ENCODE assay signal across 14 cellular contexts in the genomic region with DNA sequence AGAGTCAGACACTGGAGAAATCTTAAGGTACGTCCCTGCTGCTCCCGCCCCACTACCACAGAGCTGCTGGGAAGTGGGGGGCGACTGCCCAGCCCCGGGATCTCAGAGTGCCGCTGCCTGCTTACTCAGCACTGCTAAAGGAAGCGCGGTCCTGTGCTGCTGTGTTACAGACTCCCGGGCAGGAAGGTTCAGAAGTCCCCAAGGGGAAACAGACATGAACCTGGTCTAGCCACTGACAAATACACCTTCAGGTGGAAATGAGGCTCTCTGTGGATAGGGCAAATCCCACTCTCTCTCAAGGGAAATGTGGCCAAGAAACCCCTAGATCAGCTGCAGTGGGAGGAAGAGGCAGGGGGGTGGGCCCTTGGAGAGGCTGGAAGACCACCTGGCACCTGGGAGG. TPM values are rescaled to one million over a fixed set of nuclear protein-coding genes. Genes with fewer than 3 reads are reported as not detected.
A peak's percentile ranks its signal among the peaks of the same experiment; 100 is the strongest.
DNase-seq lines count a peak whose midpoint lies in the region; ATAC-seq, FAIRE-seq and TF ChIP-seq lines count a peak whose summit lies in the region.
"Had no signal": no experiment of that assay in that cellular context is flagged by ENCODE, and none has a peak within 500 bp of the region (broad histone marks: within the 10 kb centered on the region; RNA-seq: fewer than 3 reads in every experiment).

No MANE protein-coding gene starts in this region.

- H3K9me3 Mint-ChIP-seq in activated CD8-positive, alpha-beta T cell treated with anti-CD3 and anti-CD28 coated beads for 36 hours, result no peaks in the 10 kb centered on the region
- H3K9me3 Mint-ChIP-seq in activated CD8-positive, alpha-beta T cell treated with anti-CD3 and anti-CD28 coated beads, Interleukin-2, amount 10 ng/mL, durations not matched to agents 7 days and 5 days (ENCODE audit: insufficient read depth), result no peaks in the 10 kb centered on the region
- H3K9me3 Mint-ChIP-seq in stimulated activated memory B cell treated with anti-CD40 and anti-IgM and Interleukin-4, amounts not matched to agents 10 μg/mL and 1 μg/mL and 100 μg/mL, for 72 hours, result peaks cover 5% of the 10 kb centered on the region

- POLR2A ChIA-PET in activated CD8-positive, alpha-beta T cell treated with anti-CD3 and anti-CD28 coated beads for 36 hours (lab: Charles Lee), result no interaction called here
- POLR2A ChIA-PET in activated CD8-positive, alpha-beta T cell treated with anti-CD3 and anti-CD28 coated beads, Interleukin-2, amount 10 ng/mL, durations not matched to agents 7 days and 5 days (lab: Charles Lee), result interaction anchor here (0.6 kb wide), 1 partner anchor 115 kb away, joined by 4 read pairs; no protein-coding TSS in a partner anchor

- no peak for TF ChIP-seq CTCF in activated CD8-positive, alpha-beta T cell treated with anti-CD3 and anti-CD28 coated beads for 36 hours (IDR thresholded peaks at IDR 0.05)

- peaks cover 59% of the 10 kb centered on the region for H3K36me3 Mint-ChIP-seq in activated CD8-positive, alpha-beta T cell treated with anti-CD3 and anti-CD28 coated beads for 36 hours (ENCODE audit: low read depth)
- H3K36me3 Mint-ChIP-seq in activated CD8-positive, alpha-beta T cell treated with anti-CD3 and anti-CD28 coated beads, Interleukin-2, amount 10 ng/mL, durations not matched to agents 7 days and 5 days (ENCODE audit: low read depth), result peaks cover 44% of the 10 kb centered on the region
- peaks cover 72% of the 10 kb centered on the region for H3K36me3 Mint-ChIP-seq in stimulated activated memory B cell treated with anti-CD40 and anti-IgM and Interleukin-4, amounts not matched to agents 10 μg/mL and 1 μg/mL and 100 μg/mL, for 72 hours

- FAIRE-seq in HTR-8/SVneo (lab: Jason Lieb, UNC), result no peak
- FAIRE-seq: A549 had no signal

- DNase-seq in activated CD8-positive, alpha-beta T cell treated with anti-CD3 and anti-CD28 coated beads for 36 hours, result no peak
- DNase-seq in activated CD8-positive, alpha-beta T cell treated with anti-CD3 and anti-CD28 coated beads, Interleukin-2, amount 10 ng/mL, durations not matched to agents 7 days and 5 days, result no peak
- DNase-seq in NCI-H187 (lab: John Stamatoyannopoulos, UW) (no peak), T1000 (lab: John Stamatoyannopoulos, UW) (no peak), HTR-8/SVneo (ENCODE audit: insufficient read length, low spot score) (no peak)
- DNase-seq: colonic mucosa, GOT3, NCI-H1417 treated with DMSO at 0.1 percent for 48 hours, NCI-H524 treated with DMSO at 0.1 percent for 48 hours, testis had no signal

- no peaks in the 10 kb centered on the region for H3K27me3 Mint-ChIP-seq in activated CD8-positive, alpha-beta T cell treated with anti-CD3 and anti-CD28 coated beads for 36 hours
- H3K27me3 Mint-ChIP-seq in activated CD8-positive, alpha-beta T cell treated with anti-CD3 and anti-CD28 coated beads, Interleukin-2, amount 10 ng/mL, durations not matched to agents 7 days and 5 days (ENCODE audit: low read depth), result no peaks in the 10 kb centered on the region
- H3K27me3 Mint-ChIP-seq in stimulated activated memory B cell treated with anti-CD40 and anti-IgM and Interleukin-4, amounts not matched to agents 10 μg/mL and 1 μg/mL and 100 μg/mL, for 72 hours, result no peaks in the 10 kb centered on the region

- no peak overlapping the region for H3K4me3 Mint-ChIP-seq in activated CD8-positive, alpha-beta T cell treated with anti-CD3 and anti-CD28 coated beads for 36 hours
- no peak overlapping the region for H3K4me3 Mint-ChIP-seq in activated CD8-positive, alpha-beta T cell treated with anti-CD3 and anti-CD28 coated beads, Interleukin-2, amount 10 ng/mL, durations not matched to agents 7 days and 5 days
- peak overlapping the region; percentile 76 for H3K4me3 Mint-ChIP-seq in stimulated activated memory B cell treated with anti-CD40 and anti-IgM and Interleukin-4, amounts not matched to agents 10 μg/mL and 1 μg/mL and 100 μg/mL, for 72 hours

- peaks cover 18% of the 10 kb centered on the region for H3K4me1 Mint-ChIP-seq in activated CD8-positive, alpha-beta T cell treated with anti-CD3 and anti-CD28 coated beads for 36 hours (ENCODE audit: low read depth)
- H3K4me1 Mint-ChIP-seq in activated CD8-positive, alpha-beta T cell treated with anti-CD3 and anti-CD28 coated beads, Interleukin-2, amount 10 ng/mL, durations not matched to agents 7 days and 5 days (ENCODE audit: low read depth), result no peaks in the 10 kb centered on the region
- H3K4me1 Mint-ChIP-seq in stimulated activated memory B cell treated with anti-CD40 and anti-IgM and Interleukin-4, amounts not matched to agents 10 μg/mL and 1 μg/mL and 100 μg/mL, for 72 hours, result peaks cover 55% of the 10 kb centered on the region

- intact Hi-C loops in activated CD8-positive, alpha-beta T cell treated with anti-CD3 and anti-CD28 coated beads for 36 hours (cut with micrococcal nuclease), result loop anchor here (10.0 kb wide), 1 partner anchor 56 kb away; the partner anchor contains the start of gene PASK

- peak overlapping the region; percentile 45 for H3K27ac Mint-ChIP-seq in activated CD8-positive, alpha-beta T cell treated with anti-CD3 and anti-CD28 coated beads for 36 hours
- H3K27ac Mint-ChIP-seq in activated CD8-positive, alpha-beta T cell treated with anti-CD3 and anti-CD28 coated beads, Interleukin-2, amount 10 ng/mL, durations not matched to agents 7 days and 5 days, result no peak overlapping the region
- H3K27ac Mint-ChIP-seq in stimulated activated memory B cell treated with anti-CD40 and anti-IgM and Interleukin-4, amounts not matched to agents 10 μg/mL and 1 μg/mL and 100 μg/mL, for 72 hours, result peak overlapping the region; percentile 93

- CTCF ChIA-PET in activated CD8-positive, alpha-beta T cell treated with anti-CD3 and anti-CD28 coated beads for 36 hours (lab: Charles Lee), result interaction anchor here (3.3 kb wide), 1 partner anchor 10 kb away, joined by 12 read pairs; no protein-coding TSS in a partner anchor
- CTCF ChIA-PET in activated CD8-positive, alpha-beta T cell treated with anti-CD3 and anti-CD28 coated beads, Interleukin-2, amount 10 ng/mL, durations not matched to agents 7 days and 5 days (lab: Charles Lee), result interaction anchor here (0.7 kb wide), 1 partner anchor 10 kb away, joined by 3 read pairs; no protein-coding TSS in a partner anchor

- no peak for ATAC-seq in activated CD8-positive, alpha-beta T cell treated with anti-CD3 and anti-CD28 coated beads for 36 hours
- ATAC-seq in activated CD8-positive, alpha-beta T cell treated with anti-CD3 and anti-CD28 coated beads, Interleukin-2, amount 10 ng/mL, durations not matched to agents 7 days and 5 days, result no peak
- ATAC-seq in GM21390 (IDR thresholded peaks at IDR 0.05; ENCODE audit: unreplicated experiment) (peak; percentile 50), HG03521 (IDR thresholded peaks at IDR 0.05; ENCODE audit: unreplicated experiment) (peak; percentile 46)
- ATAC-seq in stimulated activated memory B cell treated with anti-CD40 and anti-IgM and Interleukin-4, amounts not matched to agents 10 μg/mL and 1 μg/mL and 100 μg/mL, for 72 hours, result peak; percentile 80
- ATAC-seq: A549 had no signal

RNA-seq across cellular contexts. Expression of gene MTERF4, which starts 13.7 kb away (rescaled TPM):
- 10 to 100 TPM; 33.2 to 36.6 TPM for total RNA-seq in activated CD8-positive, alpha-beta T cell treated with anti-CD3 and anti-CD28 coated beads for 36 hours
- 10 to 100 TPM; 24.1 to 26.3 TPM for total RNA-seq in activated CD8-positive, alpha-beta T cell treated with anti-CD3 and anti-CD28 coated beads, Interleukin-2, amount 10 ng/mL, durations not matched to agents 7 days and 5 days

Comparison
In these comparisons a context has a peak if more than half of its experiments do, and no peak if none do; other contexts are left out.
1. ATAC-seq: peak in GM21390 (single experiment), HG03521 (single experiment) and stimulated activated memory B cell treated with anti-CD40 and anti-IgM and Interleukin-4, amounts not matched to agents 10 μg/mL and 1 μg/mL and 100 μg/mL, for 72 hours (single experiment); none in activated CD8-positive, alpha-beta T cell treated with anti-CD3 and anti-CD28 coated beads for 36 hours (single experiment) and activated CD8-positive, alpha-beta T cell treated with anti-CD3 and anti-CD28 coated beads, Interleukin-2, amount 10 ng/mL, durations not matched to agents 7 days and 5 days (single experiment).